11 cellular contexts compared by ENCODE assay signal in genomic region chr18:57137847-57138246, GRCh38. TPM values are rescaled to one million over a fixed set of nuclear protein-coding genes. Genes with fewer than 3 reads are reported as not detected.
"Had no signal": no experiment of that assay in that cellular context is flagged by ENCODE, and none has a peak within 500 bp of the region (broad histone marks: within the 10 kb centered on the region; RNA-seq: fewer than 3 reads in every experiment).

No MANE protein-coding gene starts in this region.

- FAIRE-seq: HepG2, HTR-8/SVneo had no signal

- H3K27ac ChIP-seq: HL-60, KMS-11 had no signal

- H3K4me2 ChIP-seq: KMS-11 had no signal

- H3K27ac Mint-ChIP-seq: IgD-negative memory B cell had no signal

- ATAC-seq: HepG2 had no signal

- H3K9ac ChIP-seq: KMS-11 had no signal

- H3K4me3 Mint-ChIP-seq: IgD-negative memory B cell had no signal

- DNase-seq: IMR-90, Karpas-422, KBM-7, KG1 had no signal

- H3K36me3 Mint-ChIP-seq: IgD-negative memory B cell had no signal

- H3K4me1 Mint-ChIP-seq: IgD-negative memory B cell had no signal

RNA-seq across cellular contexts. Expression of gene BOD1L2, which starts 9.0 kb away (rescaled TPM):
- total RNA-seq: HepG2, HT-29, HT1080, IMR-90 had no signal
- polyA plus RNA-seq: HepG2, IgD-negative memory B cell, IMR-90 had no signal
